Comparison of ENCODE assay signal across 12 cellular contexts in genomic region chr7:27236053-27236410, GRCh38. TPM values are rescaled to one million over a fixed set of nuclear protein-coding genes. Genes with fewer than 3 reads are reported as not detected.
DNase-seq lines count a peak whose midpoint lies in the region; ATAC-seq and TF ChIP-seq lines count a peak whose summit lies in the region.
"Had no signal": no experiment of that assay in that cellular context is flagged by ENCODE, and none has a peak within 500 bp of the region (broad histone marks: within the 10 kb centered on the region; RNA-seq: fewer than 3 reads in every experiment).

No MANE protein-coding gene starts in this region.

- no TSS peak for BruUV-seq in mammary epithelial cell (replicated peaks; lab: Mats Ljungman, UMichigan)

- H3K9me3 ChIP-seq in cardiac muscle cell (ENCODE audit: low read depth): no peaks in the 10 kb centered on the region
- H3K9me3 ChIP-seq in mammary epithelial cell (replicated peaks; ENCODE audit: insufficient read depth, low read length): no peaks in the 10 kb centered on the region
- H3K9me3 ChIP-seq in muscle layer of duodenum (ENCODE audit: control insufficient read depth in 1 of 2, low read length in 2 of 2): no peaks in the 10 kb centered on the region
- H3K9me3 ChIP-seq in tibial artery: no peaks in the 10 kb centered on the region

- peaks cover 4% of the 10 kb centered on the region for H3K4me1 ChIP-seq in cardiac muscle cell (ENCODE audit: low read depth)
- H3K4me1 ChIP-seq in mammary epithelial cell (ENCODE audit: insufficient read depth, low read length): peaks cover 8% of the 10 kb centered on the region
- peaks cover 0 to 21% of the 10 kb centered on the region in 2 donors for H3K4me1 ChIP-seq in muscle layer of duodenum (ENCODE audit: control insufficient read depth in 1 of 2, insufficient read depth in 2 of 2, low read length in 2 of 2)
- H3K4me1 ChIP-seq in tibial artery: peaks cover 0 to 24% (median 20%) of the 10 kb centered on the region in 4 donors
- H3K4me1 ChIP-seq: BLaER1 had no signal

- H3K9ac ChIP-seq in mammary epithelial cell (ENCODE audit: insufficient read depth, low read length): no peak overlapping the region
- H3K9ac ChIP-seq: BLaER1 had no signal

- in situ Hi-C loops in mammary epithelial cell (cut with MboI; ENCODE audit: low sequenced_read_pairs in 2 of 2): no loop called here

- dilution Hi-C loops in mammary epithelial cell (cut with HindIII; ENCODE audit: low sequenced_read_pairs): no loop called here

- CTCF ChIA-PET in mammary epithelial cell (lab: Charles Lee; ENCODE audit: low non-redundant PET): no interaction called here

- TF ChIP-seq CTCF in cardiac muscle cell (IDR thresholded peaks at IDR 0.05; ENCODE audit: low read depth, low read length) (no peak), mammary epithelial cell (conservative IDR thresholded peaks at IDR 0.05 in 1 of 2, IDR thresholded peaks at IDR 0.05 in 1 of 2; ENCODE audit: extremely low read depth in 1 of 2, insufficient read depth in 1 of 2, low read depth in 1 of 2, low read length in 2 of 2) (no peak), tibial artery (IDR thresholded peaks at IDR 0.05) (no peak)

- peaks cover 94% of the 10 kb centered on the region for H3K27me3 ChIP-seq in cardiac muscle cell
- H3K27me3 ChIP-seq in mammary epithelial cell (ENCODE audit: insufficient read depth, low read length): peaks cover 27% of the 10 kb centered on the region
- peaks cover 47% of the 10 kb centered on the region for H3K27me3 ChIP-seq in muscle layer of duodenum (ENCODE audit: low read depth, low read length)
- H3K27me3 ChIP-seq in tibial artery: peaks cover 0 to 75% of the 10 kb centered on the region in 2 donors

- no peak for DNase-seq in cardiac muscle cell (ENCODE audit: low read depth in 1 of 2, low spot score in 1 of 2)
- no peak for DNase-seq in Right ventricle myocardium superior
- no peak for DNase-seq in mammary epithelial cell
- peak in 1 of 2 donors; percentile 37 for DNase-seq in tibial artery
- DNase-seq in cortex of kidney (lab: John Stamatoyannopoulos, UW): no peak
- no peak for DNase-seq in central memory CD4-positive, alpha-beta T cell
- DNase-seq: effector CD4-positive, alpha-beta T cell; SIG-M5 had no signal

- intact Hi-C loops in Right ventricle myocardium superior (cut with DNase I): no loop called here
- intact Hi-C loops in mammary epithelial cell (cut with micrococcal nuclease): no loop called here
- intact Hi-C loops in tibial artery (cut with DNase I; ENCODE audit: low total_unique reads): no loop called here

- peak overlapping the region; percentile 95 for H3K4me2 ChIP-seq in mammary epithelial cell (ENCODE audit: insufficient read depth, low read depth, low read length)
- H3K4me2 ChIP-seq: BLaER1 had no signal

- no peaks in the 10 kb centered on the region for H4K20me1 ChIP-seq in mammary epithelial cell (ENCODE audit: insufficient read depth, low read length)
- H4K20me1 ChIP-seq: BLaER1 had no signal

- peak overlapping the region; percentile 80 for H2AFZ ChIP-seq in mammary epithelial cell (ENCODE audit: low read depth, low read length)

- ATAC-seq in Right ventricle myocardium superior (ENCODE audit: poor library complexity): no peak
- ATAC-seq in GM18519 (IDR thresholded peaks at IDR 0.05; ENCODE audit: low FRiP score, unreplicated experiment): no peak

- H3K36me3 ChIP-seq in cardiac muscle cell (no peaks in the 10 kb centered on the region), mammary epithelial cell (ENCODE audit: insufficient read depth, low read length) (no peaks in the 10 kb centered on the region), muscle layer of duodenum (ENCODE audit: control insufficient read depth in 1 of 2, insufficient read depth in 2 of 2, low read length in 2 of 2) (no peaks in the 10 kb centered on the region), tibial artery (no peaks in the 10 kb centered on the region)
- H3K36me3 ChIP-seq: BLaER1 had no signal

- H3K4me3 ChIP-seq in cardiac muscle cell (peak overlapping the region; percentile 33), mammary epithelial cell (replicated peaks in 1 of 3; ENCODE audit: insufficient read depth in 1 of 3, low read depth in 2 of 3, low read length in 3 of 3) (peak overlapping the region in 1 of 3 experiments; percentile 55), muscle layer of duodenum (ENCODE audit: low read depth in 1 of 2, low read length in 2 of 2) (peak overlapping the region; percentile 37 to 63), tibial artery (peak overlapping the region; percentile 13 to 46)
- H3K4me3 ChIP-seq: BLaER1 had no signal

- H3K27ac ChIP-seq in cardiac muscle cell (no peak overlapping the region), mammary epithelial cell (ENCODE audit: insufficient read depth, low read depth, low read length) (no peak overlapping the region), muscle layer of duodenum (ENCODE audit: low read length) (no peak overlapping the region), tibial artery (no peak overlapping the region)
- H3K27ac ChIP-seq: BLaER1 had no signal

- WGBS in mammary epithelial cell (ENCODE audit: low coverage, missing lambda C conversion rate): 44% methylated on average over 9 of the region's 14 CpGs

- no peaks in the 10 kb centered on the region for H3K79me2 ChIP-seq in mammary epithelial cell (ENCODE audit: insufficient read depth, low read length)

RNA-seq across cellular contexts. Expression of gene EVX1, which starts 6.6 kb away (rescaled TPM):
- total RNA-seq in cardiac muscle cell (not detected in 2 replicates), Right ventricle myocardium superior (not detected), mammary epithelial cell (not detected)
- polyA plus RNA-seq in cardiac muscle cell (not detected in 2 replicates), mammary epithelial cell (not detected)
- not detected for polyA minus RNA-seq in mammary epithelial cell
- total RNA-seq: kidney epithelial cell had no signal

RNA-seq across cellular contexts. Expression of gene HOXA13, which starts 36.1 kb away (rescaled TPM):
- total RNA-seq in cardiac muscle cell (not detected in 2 replicates), Right ventricle myocardium superior (not detected), mammary epithelial cell (not detected)
- polyA plus RNA-seq in cardiac muscle cell (not detected in 2 replicates), mammary epithelial cell (not detected)
- not detected for polyA minus RNA-seq in mammary epithelial cell
- total RNA-seq: kidney epithelial cell had no signal

RNA-seq across cellular contexts. Expression of gene HOXA11, which starts 51.0 kb away (rescaled TPM):
- total RNA-seq in cardiac muscle cell (not detected in 2 replicates), Right ventricle myocardium superior (not detected), mammary epithelial cell (under 1 TPM; 0.17 to 0.96 TPM)
- polyA plus RNA-seq in cardiac muscle cell (not detected in 2 replicates), mammary epithelial cell (0.12 TPM)
- polyA minus RNA-seq in mammary epithelial cell: not detected
